Comparison of ENCODE assay signal across 8 cellular contexts in genomic region chr1:79259390-79260336, GRCh38.
DNase-seq lines count a peak whose midpoint lies in the region; ATAC-seq, FAIRE-seq and TF ChIP-seq lines count a peak whose summit lies in the region.

No MANE protein-coding gene starts in this region.

- peak; percentile 84 for ATAC-seq in GM21367 (IDR thresholded peaks at IDR 0.05; ENCODE audit: unreplicated experiment)

- H3K4me3 Mint-ChIP-seq in osteocyte (ENCODE audit: unreplicated experiment), result no peak overlapping the region

- H3K36me3 ChIP-seq in bronchial epithelial cell (ENCODE audit: control insufficient read depth, insufficient read depth, low read length), result no peaks in the 10 kb centered on the region

- H3K27ac Mint-ChIP-seq in osteocyte (ENCODE audit: unreplicated experiment), result no peak overlapping the region

- H3K27me3 Mint-ChIP-seq in osteocyte (ENCODE audit: unreplicated experiment), result no peaks in the 10 kb centered on the region

- no peaks in the 10 kb centered on the region for H3K9me3 Mint-ChIP-seq in osteocyte (ENCODE audit: unreplicated experiment)

- DNase-seq in DMS53 (lab: John Stamatoyannopoulos, UW) (peak; percentile 68), KBM-7 (peak; percentile 3), bronchial epithelial cell (ENCODE audit: low read depth) (peak; percentile 48), osteocyte (ENCODE audit: extremely low spot score, unreplicated experiment) (no peak), occipital lobe (lab: John Stamatoyannopoulos, UW) (no peak), DMS79 treated with DMSO at 0.1 percent for 48 hours (lab: John Stamatoyannopoulos, UW) (no peak), T-helper 1 cell (no peak)

- no peaks in the 10 kb centered on the region for H3K36me3 Mint-ChIP-seq in osteocyte (ENCODE audit: unreplicated experiment)

- peak; percentile 47 for TF ChIP-seq CTCF in bronchial epithelial cell (IDR thresholded peaks at IDR 0.05; ENCODE audit: insufficient read depth, low read length, severe bottlenecking)
- TF ChIP-seq CTCF in osteocyte (IDR thresholded peaks at IDR 0.05), result peak; percentile 75

- no peaks in the 10 kb centered on the region for H3K27me3 ChIP-seq in bronchial epithelial cell (ENCODE audit: control insufficient read depth, insufficient read depth, low read length)

- peaks cover 16% of the 10 kb centered on the region for H3K4me1 Mint-ChIP-seq in osteocyte (ENCODE audit: unreplicated experiment)

- FAIRE-seq in bronchial epithelial cell (lab: Jason Lieb, UNC), result no peak

- H3K4me3 ChIP-seq in bronchial epithelial cell (ENCODE audit: low read depth, low read length), result no peak overlapping the region

- in situ Hi-C loops in KBM-7 (cut with MboI; ENCODE audit: low pct_unique_long_range_greater_than_20kb, low sequenced_read_pairs), result no loop called here

Comparison
In these comparisons a context has a peak if more than half of its experiments do, and no peak if none do; other contexts are left out.
1. DNase-seq: peak in DMS53 (single experiment), KBM-7 (single experiment) and bronchial epithelial cell (single experiment); none in osteocyte (single experiment), occipital lobe (single experiment), DMS79 treated with DMSO at 0.1 percent for 48 hours (single experiment) and T-helper 1 cell (0 of 5).